8 cellular contexts compared by ENCODE assay signal in the genomic region with DNA sequence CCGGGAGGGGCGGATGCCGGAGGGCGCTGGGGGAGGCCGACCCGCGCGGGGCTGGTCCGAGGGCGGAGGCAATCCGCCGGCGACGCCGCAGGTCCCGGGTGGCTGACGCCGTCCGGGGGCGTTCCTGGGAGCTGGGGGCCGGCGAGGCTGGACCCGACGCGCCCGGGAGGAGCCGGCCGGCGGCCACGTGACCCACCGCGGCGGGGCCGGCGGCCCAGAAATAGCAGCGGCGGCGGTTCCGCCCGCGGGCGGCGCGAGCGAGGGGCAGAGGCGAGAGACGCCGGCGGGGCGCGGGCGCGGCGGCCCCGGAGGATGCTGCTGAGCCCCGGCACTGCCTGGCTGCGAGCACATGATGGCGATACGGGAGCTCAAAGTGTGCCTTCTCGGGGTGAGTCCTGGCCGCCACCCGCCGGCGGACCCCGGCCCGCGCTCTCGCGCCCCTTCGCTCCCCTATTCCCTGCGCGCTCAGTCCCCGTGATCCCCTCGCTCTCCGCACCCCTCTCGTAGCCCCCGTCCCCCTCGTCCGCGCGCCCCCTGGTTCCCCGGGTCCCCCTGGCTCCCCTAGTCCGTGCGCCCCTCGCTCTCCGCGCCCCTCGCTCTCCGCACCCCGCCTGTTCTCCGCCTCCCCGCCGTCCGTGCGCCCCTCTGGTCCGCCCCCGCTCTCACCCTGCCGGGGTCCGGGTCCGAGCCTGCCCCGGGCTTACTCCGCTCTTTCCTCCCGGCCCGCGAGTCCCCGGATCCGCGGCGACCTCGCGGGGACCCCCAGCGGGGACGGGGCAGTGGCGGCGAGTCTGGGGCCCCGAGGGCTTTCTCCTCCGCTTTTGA. TPM values are rescaled to one million over a fixed set of nuclear protein-coding genes. Genes with fewer than 3 reads are reported as not detected.
DNase-seq lines count a peak whose midpoint lies in the region; ATAC-seq and TF ChIP-seq lines count a peak whose summit lies in the region.

A gene with protein sequence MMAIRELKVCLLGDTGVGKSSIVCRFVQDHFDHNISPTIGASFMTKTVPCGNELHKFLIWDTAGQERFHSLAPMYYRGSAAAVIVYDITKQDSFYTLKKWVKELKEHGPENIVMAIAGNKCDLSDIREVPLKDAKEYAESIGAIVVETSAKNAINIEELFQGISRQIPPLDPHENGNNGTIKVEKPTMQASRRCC (plus strand): TSS at position 245 of the 825 bp plus-strand sequence. CDS start 105 bp downstream, at position 350.

- H3K27me3 Mint-ChIP-seq in GM23338 (ENCODE audit: insufficient read depth, low read depth, poor library complexity) (peaks cover 38% of the 10 kb centered on the region), immature natural killer cell (ENCODE audit: low read depth in 3 of 3) (peaks cover 21 to 44% (median 44%) of the 10 kb centered on the region in 3 donors)

- H3K36me3 Mint-ChIP-seq in GM23338 (ENCODE audit: low read depth) (no peaks in the 10 kb centered on the region), immature natural killer cell (no peaks in the 10 kb centered on the region)

- peak within 1 kb of the TSS; percentile 96 for H2AFZ ChIP-seq in GM23338

- H3K9me3 ChIP-seq in gastrocnemius medialis: no peaks in the 10 kb centered on the region

- H3K4me1 Mint-ChIP-seq in GM23338 (peaks cover 46% of the 10 kb centered on the region), immature natural killer cell (peaks cover 39 to 50% of the 10 kb centered on the region in 2 donors)

- no peaks in the 10 kb centered on the region; the same call in 2 of the 3 replicates for H3K9me3 Mint-ChIP-seq in GM23338
- no peaks in the 10 kb centered on the region for H3K9me3 Mint-ChIP-seq in immature natural killer cell

- H3K4me3 Mint-ChIP-seq in GM23338 (peak within 1 kb of the TSS; percentile 85), immature natural killer cell (peak within 1 kb of the TSS; percentile 81 to 94 (median 88))

- no peak within 1 kb of the TSS for H3K27ac Mint-ChIP-seq in GM23338
- peak within 1 kb of the TSS in 5 of 6 donors; percentile 32 to 85 (median 62) for H3K27ac Mint-ChIP-seq in immature natural killer cell

- H3K27ac ChIP-seq in GM23338 (ENCODE audit: low read depth) (no peak within 1 kb of the TSS), gastrocnemius medialis (peak within 1 kb of the TSS; percentile 63 to 85 (median 72))

- H4K20me1 ChIP-seq in GM23338 (replicated peaks; ENCODE audit: insufficient read depth): peaks cover 7% of the 10 kb centered on the region; the same call in 1 of the 2 replicates

- peak; percentile 23 for DNase-seq in NCI-H345 (lab: John Stamatoyannopoulos, UW)
- no peak for DNase-seq in NCI-H345 treated with DMSO at 0.1 percent for 48 hours (lab: John Stamatoyannopoulos, UW; ENCODE audit: unreplicated experiment)
- DNase-seq in GM23338 (ENCODE audit: low spot score): peak; percentile 57
- peak; percentile 59 to 72 for DNase-seq in NOMO-1 (lab: John Stamatoyannopoulos, UW; ENCODE audit: unreplicated experiment in 2 of 2)
- DNase-seq in cerebellum (ENCODE audit: low spot score): peak; percentile 60
- DNase-seq in immature natural killer cell: peak; percentile 54 to 68 (median 56)
- peak in 1 of 2 donors; percentile 54 for DNase-seq in gastrocnemius medialis

- intact Hi-C loops in gastrocnemius medialis (cut with DNase I; ENCODE audit: low total_unique reads): loop anchor here (5.0 to 10.0 kb wide), 4 partner anchors 96 to 373 kb away; partner anchors contain the start of genes PPP4R1, TWSG1 and VAPA

- no peak for TF ChIP-seq CTCF in GM23338 (conservative IDR thresholded peaks at IDR 0.05; ENCODE audit: low read depth in 2 of 2)
- TF ChIP-seq CTCF in gastrocnemius medialis (IDR thresholded peaks at IDR 0.05 in 4 of 5, conservative IDR thresholded peaks at IDR 0.05 in 1 of 5): no peak

- ATAC-seq in GM23338: peak; percentile 55
- ATAC-seq in gastrocnemius medialis: peak; percentile 69 to 72
- no peak for ATAC-seq in HG03571 (IDR thresholded peaks at IDR 0.05; ENCODE audit: unreplicated experiment)

- in situ Hi-C loops in gastrocnemius medialis (cut with MboI; ENCODE audit: low sequenced_read_pairs in 4 of 4): no loop called here

- H3K4me1 ChIP-seq in GM23338 (ENCODE audit: insufficient read depth): peaks cover 21% of the 10 kb centered on the region
- H3K4me1 ChIP-seq in gastrocnemius medialis: peaks cover 8 to 9% of the 10 kb centered on the region in 2 donors

- H3K4me3 ChIP-seq in GM23338 (peak within 1 kb of the TSS; percentile 93), gastrocnemius medialis (peak within 1 kb of the TSS; percentile 64 to 85 (median 71))

- no peaks in the 10 kb centered on the region for H3F3A ChIP-seq in GM23338 (replicated peaks; ENCODE audit: low read depth)

- TF ChIP-seq POLR2A in gastrocnemius medialis (IDR thresholded peaks at IDR 0.05): peak; percentile 44 to 58

- H3K27me3 ChIP-seq in GM23338 (ENCODE audit: insufficient read depth): peaks cover 49% of the 10 kb centered on the region
- H3K27me3 ChIP-seq in gastrocnemius medialis: peaks cover 18 to 21% (median 18%) of the 10 kb centered on the region in 3 donors

- H3K9me2 ChIP-seq in GM23338 (ENCODE audit: insufficient read depth): no peaks in the 10 kb centered on the region

- no peaks in the 10 kb centered on the region for H3K36me3 ChIP-seq in GM23338 (ENCODE audit: insufficient read depth)
- H3K36me3 ChIP-seq in gastrocnemius medialis: no peaks in the 10 kb centered on the region

- peak within 1 kb of the TSS; percentile 100 for H3K4me2 ChIP-seq in GM23338

- peaks cover 13% of the 10 kb centered on the region; the same call in 1 of the 2 replicates for H3K79me2 ChIP-seq in GM23338 (replicated peaks; ENCODE audit: insufficient read depth)

TF ChIP-seq in GM23338, 12 proteins besides CTCF, POLR2A, EP300 and RAD21:
- no peak for TF ChIP-seq CREB1 (CRISPR knock-in tag; IDR thresholded peaks at IDR 0.05; ENCODE audit: low read depth)
- TF ChIP-seq POLR2AphosphoS5 (IDR thresholded peaks at IDR 0.05; ENCODE audit: low read depth): peak; percentile 28; the same call in 1 of the 2 replicates

RNA-seq across cellular contexts. Expression of the gene that starts here (rescaled TPM):
- total RNA-seq in GM23338 (2014; rRNA removed; shearing (Covaris generic)): 18.8 and 33.8 TPM in 2 replicates
- polyA plus RNA-seq in GM23338 (2016; fragmentation: Nextera tagmentation; extraction: Ambion mirVana) (34.0 and 46.1 TPM in 2 replicates), immature natural killer cell (10 to 100 TPM in 2 of 3 donors, 1 to 10 TPM in 1; 5.3 to 28.0 (median 19.3) TPM)
- total RNA-seq in cerebellum (20.3 TPM), gastrocnemius medialis (1 to 10 TPM; 3.2 to 7.1 (median 4.4) TPM)
